ENCODE assay signal across 8 cellular contexts in genomic region chr15:59532770-59533379, GRCh38.
DNase-seq lines count a peak whose midpoint lies in the region; TF ChIP-seq lines count a peak whose summit lies in the region.

No MANE protein-coding gene starts in this region.

- no peaks in the 10 kb centered on the region for H3K27me3 ChIP-seq in GM23248 (replicated peaks; ENCODE audit: insufficient read depth)
- H3K27me3 ChIP-seq in adipocyte (replicated peaks; ENCODE audit: control insufficient read depth, insufficient read depth, low read length) = peaks cover 24% of the 10 kb centered on the region
- H3K27me3 ChIP-seq in stomach = peaks cover 0 to 7% (median 0%) of the 10 kb centered on the region in 3 donors

- H3K4me3 ChIP-seq in GM23248 (no peak overlapping the region), adipocyte (ENCODE audit: low read length) (no peak overlapping the region), stomach (no peak overlapping the region)

- H3K4me2 ChIP-seq in GM23248 (ENCODE audit: unreplicated experiment) = no peak overlapping the region

- H3K9ac ChIP-seq in GM23248 (no peak overlapping the region), adipocyte (ENCODE audit: low read length) (no peak overlapping the region)

- in situ Hi-C loops in GM23248 (cut with MboI) = no loop called here

- H3K9me2 ChIP-seq in GM23248 (ENCODE audit: insufficient read depth) = no peaks in the 10 kb centered on the region

- no peaks in the 10 kb centered on the region for H3K79me2 ChIP-seq in GM23248 (ENCODE audit: insufficient read depth)

- H3K4me1 ChIP-seq in GM23248 (ENCODE audit: insufficient read depth) (no peaks in the 10 kb centered on the region), adipocyte (ENCODE audit: control insufficient read depth, insufficient read depth, low read length) (no peaks in the 10 kb centered on the region), stomach (peaks cover 0 to 19% (median 4%) of the 10 kb centered on the region in 4 donors)

- H3K27ac ChIP-seq in GM23248 (no peak overlapping the region), stomach (no peak overlapping the region)

- 14 to 16% methylated on average over 8 of the region's 8 CpGs for WGBS in GM23248 (ENCODE audit: low coverage in 1 of 2, low lambda C conversion rate in 2 of 2, missing lambda C conversion rate in 2 of 2), 2 experiments
- 14 to 16% (median 15%) methylated on average over 8 of the region's 8 CpGs for WGBS in stomach, 5 donors

- intact Hi-C loops in stomach (cut with DNase I; ENCODE audit: low total_unique reads) = no loop called here

- H3K9me3 ChIP-seq in GM23248 (ENCODE audit: low read depth) (no peaks in the 10 kb centered on the region), adipocyte (ENCODE audit: control insufficient read depth, low read length) (no peaks in the 10 kb centered on the region), stomach (no peaks in the 10 kb centered on the region)

- DNase-seq in CMK (ENCODE audit: low read depth) (peak; percentile 14), GM23248 (peak; percentile 62), NCI-H524 treated with DMSO at 0.1 percent for 48 hours (lab: John Stamatoyannopoulos, UW) (peak; percentile 15), adipocyte (ENCODE audit: low read depth) (peak; percentile 81), inferior parietal cortex (ENCODE audit: extremely low spot score) (peak; percentile 50), stomach (peak; percentile 25), Ammon's horn (ENCODE audit: low spot score) (no peak), NCI-H226 (no peak)

- no peaks in the 10 kb centered on the region for H4K20me1 ChIP-seq in GM23248 (ENCODE audit: insufficient read depth)

- TF ChIP-seq CTCF in stomach (IDR thresholded peaks at IDR 0.05) = peak in 5 of 7 experiments; percentile 40 to 71 (median 61)

- no peak for TF ChIP-seq POLR2A in stomach (IDR thresholded peaks at IDR 0.05)

- no peaks in the 10 kb centered on the region for H3F3A ChIP-seq in GM23248 (ENCODE audit: insufficient read depth)

- no peak overlapping the region for H2AFZ ChIP-seq in GM23248

- H3K36me3 ChIP-seq in GM23248 (ENCODE audit: low read depth) (no peaks in the 10 kb centered on the region), adipocyte (ENCODE audit: control insufficient read depth, insufficient read depth, low read length, severe bottlenecking) (no peaks in the 10 kb centered on the region), stomach (no peaks in the 10 kb centered on the region)

- TF ChIP-seq EP300 in stomach (IDR thresholded peaks at IDR 0.05) = no peak

Comparison
In these comparisons a context has a peak if more than half of its experiments do, and no peak if none do; other contexts are left out.
1. DNase-seq: peak in CMK (single experiment), GM23248 (single experiment), NCI-H524 treated with DMSO at 0.1 percent for 48 hours (single experiment), adipocyte (single experiment), inferior parietal cortex (single experiment) and stomach (single experiment); none in Ammon's horn (single experiment) and NCI-H226 (single experiment).